ENCODE assay signal across 34 cellular contexts in the genomic region with DNA sequence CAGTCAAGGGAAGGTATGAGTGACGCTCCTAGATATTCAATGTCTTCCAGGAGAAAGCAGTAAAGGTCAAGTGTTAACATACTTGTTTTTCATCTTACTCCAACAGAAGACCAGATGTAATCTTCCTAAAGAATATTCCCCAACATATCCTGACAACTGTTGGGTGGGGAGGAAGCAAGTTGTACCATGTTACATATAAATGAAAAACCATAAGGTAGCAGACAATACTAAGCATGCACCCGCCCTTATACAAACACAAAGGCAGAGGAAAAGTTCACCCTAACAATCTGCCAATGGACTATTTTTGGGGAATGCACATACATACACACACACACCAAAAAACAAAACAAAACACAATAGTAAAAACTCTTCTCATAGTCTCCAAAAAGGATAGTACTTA.
"Had no signal": no experiment of that assay in that cellular context is flagged by ENCODE, and none has a peak within 500 bp of the region (broad histone marks: within the 10 kb centered on the region; RNA-seq: fewer than 3 reads in every experiment).

No MANE protein-coding gene starts in this region.

- H3K4me3 Mint-ChIP-seq: activated CD4-positive, alpha-beta memory T cell treated with anti-CD3 and anti-CD28 coated beads, Interleukin-2, amount 10 ng/mL, durations not matched to agents 7 days and 5 days; activated CD8-positive, alpha-beta memory T cell treated with anti-CD3 and anti-CD28 coated beads, Interleukin-2, amount 10 ng/mL, durations not matched to agents 7 days and 5 days; activated naive CD8-positive, alpha-beta T cell treated with anti-CD3 and anti-CD28 coated beads for 36 hours had no signal

- H3K27me3 Mint-ChIP-seq: activated CD4-positive, alpha-beta memory T cell treated with anti-CD3 and anti-CD28 coated beads, Interleukin-2, amount 10 ng/mL, durations not matched to agents 7 days and 5 days; activated CD8-positive, alpha-beta memory T cell treated with anti-CD3 and anti-CD28 coated beads, Interleukin-2, amount 10 ng/mL, durations not matched to agents 7 days and 5 days; activated naive CD8-positive, alpha-beta T cell treated with anti-CD3 and anti-CD28 coated beads for 36 hours had no signal

- ATAC-seq: activated CD8-positive, alpha-beta memory T cell treated with anti-CD3 and anti-CD28 coated beads, Interleukin-2, amount 10 ng/mL, durations not matched to agents 7 days and 5 days; K562; PC-3; SK-N-SH treated with all-trans-retinoic acid at 6 μM for 48 hours had no signal

- H3K27me3 ChIP-seq: brain microvascular endothelial cell, Peyer's patch had no signal

- H3K27ac ChIP-seq: Peyer's patch, WERI-Rb-1 had no signal

- H3K9me3 ChIP-seq: Peyer's patch had no signal

- H3K36me3 ChIP-seq: brain microvascular endothelial cell, Peyer's patch, WERI-Rb-1 had no signal

- H3K4me1 ChIP-seq: Peyer's patch had no signal

- H3K4me3 ChIP-seq: K562, Peyer's patch had no signal

- H3K27ac Mint-ChIP-seq: activated CD4-positive, alpha-beta memory T cell treated with anti-CD3 and anti-CD28 coated beads, Interleukin-2, amount 10 ng/mL, durations not matched to agents 7 days and 5 days; activated CD8-positive, alpha-beta memory T cell treated with anti-CD3 and anti-CD28 coated beads, Interleukin-2, amount 10 ng/mL, durations not matched to agents 7 days and 5 days; activated naive CD8-positive, alpha-beta T cell treated with anti-CD3 and anti-CD28 coated beads for 36 hours had no signal

- H3K9me3 Mint-ChIP-seq: activated CD4-positive, alpha-beta memory T cell treated with anti-CD3 and anti-CD28 coated beads, Interleukin-2, amount 10 ng/mL, durations not matched to agents 7 days and 5 days had no signal

- H3K4me1 Mint-ChIP-seq: activated CD4-positive, alpha-beta memory T cell treated with anti-CD3 and anti-CD28 coated beads, Interleukin-2, amount 10 ng/mL, durations not matched to agents 7 days and 5 days; activated CD8-positive, alpha-beta memory T cell treated with anti-CD3 and anti-CD28 coated beads, Interleukin-2, amount 10 ng/mL, durations not matched to agents 7 days and 5 days had no signal

- DNase-seq: activated CD4-positive, alpha-beta memory T cell treated with anti-CD3 and anti-CD28 coated beads, Interleukin-2, amount 10 ng/mL, durations not matched to agents 7 days and 5 days; activated CD4-positive, alpha-beta T cell treated with anti-CD3 and anti-CD28 coated beads for 1 hour; activated CD4-positive, alpha-beta T cell treated with anti-CD3 and anti-CD28 coated beads for 48 hours; activated CD4-positive, CD25-positive, alpha-beta regulatory T cell; activated CD8-positive, alpha-beta memory T cell treated with anti-CD3 and anti-CD28 coated beads for 24 hours; activated CD8-positive, alpha-beta memory T cell treated with anti-CD3 and anti-CD28 coated beads, Interleukin-2, amount 10 ng/mL, durations not matched to agents 7 days and 5 days; activated CD8-positive, alpha-beta memory T cell treated with anti-CD3 and anti-CD28 coated beads, Interleukin-2, amount 50 U/mL, for 48 hours; activated effector memory CD4-positive, alpha-beta T cell treated with Interleukin-2 at 50 U/mL for 16 hours; activated naive CD4-positive, alpha-beta T cell treated with anti-CD3 and anti-CD28 coated beads, Interleukin-2, amount 50 U/mL, for 16 hours; activated naive CD8-positive, alpha-beta T cell treated with anti-CD3 and anti-CD28 coated beads for 36 hours; activated T-cell treated with anti-CD3 and anti-CD28 coated beads, Interleukin-2, amount 50 U/mL, for 48 hours; amniotic stem cell; aorta; brain microvascular endothelial cell; NCI-H1092 treated with DMSO at 0.1 percent for 48 hours; NCI-H1417; NCI-H146; NCI-H187; NCI-H2029 treated with DMSO at 0.1 percent for 48 hours; NCI-H2107; NCI-H2171; NCI-H510A; NCI-H526; NCI-H748 treated with DMSO at 0.1 percent for 48 hours; NK-92 treated with Interleukin-12 subunit alpha and Interleukin-12 subunit beta, amount 100 ng/mL, for 24 hours; PC-3; Peyer's patch; RPMI8226; SIG-M5; T-helper 1 cell; T1000 had no signal
